Comparison of ENCODE assay signal across 1 cellular context in the genomic region with DNA sequence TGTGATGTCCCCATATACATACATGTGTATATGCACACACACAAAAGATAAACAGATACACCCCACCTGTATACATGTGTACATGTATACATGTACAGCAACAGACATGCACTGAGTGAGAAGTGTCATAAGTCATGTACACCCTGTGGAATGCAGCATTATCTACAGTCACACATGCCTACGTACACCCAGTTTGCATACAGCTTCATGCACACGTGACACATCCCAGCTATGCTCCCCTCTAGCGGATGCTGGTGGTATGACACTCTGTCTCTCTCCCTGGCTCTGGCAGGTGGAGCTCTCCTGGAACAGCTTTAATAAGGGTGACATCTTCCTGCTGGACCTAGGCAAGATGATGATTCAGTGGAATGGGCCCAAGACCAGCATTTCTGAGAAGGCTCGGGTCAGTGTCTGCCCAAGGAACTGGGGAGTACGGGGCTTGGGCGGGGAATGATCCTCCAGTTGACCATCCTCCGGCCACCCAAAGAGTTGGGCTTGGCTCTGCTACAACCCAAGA.
TF ChIP-seq lines count a peak whose summit lies in the region.

No MANE protein-coding gene starts in this region.

TF ChIP-seq in HepG2, 621 proteins besides CTCF, POLR2A, EP300 and RAD21 (continued from another document and continues in another):
- TF ChIP-seq ZBTB49 (CRISPR knock-in tag; IDR thresholded peaks at IDR 0.05; ENCODE audit: borderline replicate concordance) (no peak), CEBPG (CRISPR knock-in tag; IDR thresholded peaks at IDR 0.05) (no peak), SALL1 (CRISPR knock-in tag; IDR thresholded peaks at IDR 0.05) (peak; percentile 27; the same call in 1 of the 2 replicates), BHLHE40 (IDR thresholded peaks at IDR 0.05; ENCODE audit: low read length) (peak; percentile 94), ZBTB38 (CRISPR knock-in tag; IDR thresholded peaks at IDR 0.05) (no peak), GATAD1 (CRISPR knock-in tag; IDR thresholded peaks at IDR 0.05) (no peak), SOX6 (IDR thresholded peaks at IDR 0.05) (no peak), SOX6 (CRISPR knock-in tag; IDR thresholded peaks at IDR 0.05) (peak; percentile 43), ZBTB14 (CRISPR knock-in tag; IDR thresholded peaks at IDR 0.05) (no peak), TBX2 (CRISPR knock-in tag; IDR thresholded peaks at IDR 0.05; ENCODE audit: borderline replicate concordance) (peak; percentile 50; the same call in 1 of the 2 replicates), ZC3H13 (CRISPR knock-in tag; IDR thresholded peaks at IDR 0.05) (no peak), ZKSCAN1 (IDR thresholded peaks at IDR 0.05; ENCODE audit: low read length) (no peak), NFIB (CRISPR knock-in tag; IDR thresholded peaks at IDR 0.05; ENCODE audit: borderline replicate concordance) (no peak), ZNF563 (CRISPR knock-in tag; IDR thresholded peaks at IDR 0.05) (no peak), TAF1 (CRISPR knock-in tag; IDR thresholded peaks at IDR 0.05) (no peak), ZMAT3 (CRISPR knock-in tag; conservative IDR thresholded peaks at IDR 0.05) (no peak), ZNF225 (CRISPR knock-in tag; IDR thresholded peaks at IDR 0.05) (no peak), HHEX (CRISPR knock-in tag; IDR thresholded peaks at IDR 0.05) (no peak), JARID2 (CRISPR knock-in tag; IDR thresholded peaks at IDR 0.05; ENCODE audit: insufficient replicate concordance) (no peak), TOPORS (CRISPR knock-in tag; IDR thresholded peaks at IDR 0.05) (no peak), FIP1L1 (IDR thresholded peaks at IDR 0.05; ENCODE audit: borderline replicate concordance, insufficient read depth, low read depth, low read length) (no peak), ZIK1 (CRISPR knock-in tag; IDR thresholded peaks at IDR 0.05; ENCODE audit: borderline replicate concordance, low read depth) (no peak), MIER3 (CRISPR knock-in tag; IDR thresholded peaks at IDR 0.05; ENCODE audit: borderline replicate concordance) (0 out of 2 replicates have a peak, but pooled peaks have one; percentile 45), MAFF (IDR thresholded peaks at IDR 0.05; ENCODE audit: low read depth, low read length) (no peak), XBP1 (CRISPR knock-in tag; IDR thresholded peaks at IDR 0.05) (no peak), FOXA1 (IDR thresholded peaks at IDR 0.05) (no peak), FOXA1 (CRISPR knock-in tag; IDR thresholded peaks at IDR 0.05) (peak; percentile 27; the same call in 1 of the 2 replicates), TCF7L2 (IDR thresholded peaks at IDR 0.05; ENCODE audit: low read depth, low read length) (no peak), CBX5 (CRISPR knock-in tag; IDR thresholded peaks at IDR 0.05; ENCODE audit: borderline replicate concordance) (peak; percentile 55; the same call in 1 of the 2 replicates), ZNF839 (CRISPR knock-in tag; IDR thresholded peaks at IDR 0.05; ENCODE audit: borderline replicate concordance) (no peak), ZNF547 (CRISPR knock-in tag; IDR thresholded peaks at IDR 0.05) (no peak), ZNF234 (CRISPR knock-in tag; conservative IDR thresholded peaks at IDR 0.05) (no peak), SAP130 (CRISPR knock-in tag; IDR thresholded peaks at IDR 0.05; ENCODE audit: low read depth) (peak; percentile 44; the same call in 1 of the 2 replicates), ZNF558 (CRISPR knock-in tag; IDR thresholded peaks at IDR 0.05; ENCODE audit: borderline replicate concordance) (no peak), PAF1 (CRISPR knock-in tag; IDR thresholded peaks at IDR 0.05) (no peak), THAP11 (CRISPR knock-in tag; IDR thresholded peaks at IDR 0.05) (peak; percentile 17; the same call in 1 of the 2 replicates), HOXA3 (CRISPR knock-in tag; IDR thresholded peaks at IDR 0.05) (0 out of 2 replicates have a peak, but pooled peaks have one; percentile 14), PHB2 (IDR thresholded peaks at IDR 0.05; ENCODE audit: partially characterized antibody) (no peak), NFKB2 (CRISPR knock-in tag; IDR thresholded peaks at IDR 0.05; ENCODE audit: borderline replicate concordance) (no peak), ZNF652 (CRISPR knock-in tag; IDR thresholded peaks at IDR 0.05; ENCODE audit: borderline replicate concordance, low read depth) (no peak)
- TF ChIP-seq, protein P1, sequence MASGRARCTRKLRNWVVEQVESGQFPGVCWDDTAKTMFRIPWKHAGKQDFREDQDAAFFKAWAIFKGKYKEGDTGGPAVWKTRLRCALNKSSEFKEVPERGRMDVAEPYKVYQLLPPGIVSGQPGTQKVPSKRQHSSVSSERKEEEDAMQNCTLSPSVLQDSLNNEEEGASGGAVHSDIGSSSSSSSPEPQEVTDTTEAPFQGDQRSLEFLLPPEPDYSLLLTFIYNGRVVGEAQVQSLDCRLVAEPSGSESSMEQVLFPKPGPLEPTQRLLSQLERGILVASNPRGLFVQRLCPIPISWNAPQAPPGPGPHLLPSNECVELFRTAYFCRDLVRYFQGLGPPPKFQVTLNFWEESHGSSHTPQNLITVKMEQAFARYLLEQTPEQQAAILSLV (CRISPR knock-in tag; IDR thresholded peaks at IDR 0.05; ENCODE audit: borderline replicate concordance) = no peak
- TF ChIP-seq, protein P2, sequence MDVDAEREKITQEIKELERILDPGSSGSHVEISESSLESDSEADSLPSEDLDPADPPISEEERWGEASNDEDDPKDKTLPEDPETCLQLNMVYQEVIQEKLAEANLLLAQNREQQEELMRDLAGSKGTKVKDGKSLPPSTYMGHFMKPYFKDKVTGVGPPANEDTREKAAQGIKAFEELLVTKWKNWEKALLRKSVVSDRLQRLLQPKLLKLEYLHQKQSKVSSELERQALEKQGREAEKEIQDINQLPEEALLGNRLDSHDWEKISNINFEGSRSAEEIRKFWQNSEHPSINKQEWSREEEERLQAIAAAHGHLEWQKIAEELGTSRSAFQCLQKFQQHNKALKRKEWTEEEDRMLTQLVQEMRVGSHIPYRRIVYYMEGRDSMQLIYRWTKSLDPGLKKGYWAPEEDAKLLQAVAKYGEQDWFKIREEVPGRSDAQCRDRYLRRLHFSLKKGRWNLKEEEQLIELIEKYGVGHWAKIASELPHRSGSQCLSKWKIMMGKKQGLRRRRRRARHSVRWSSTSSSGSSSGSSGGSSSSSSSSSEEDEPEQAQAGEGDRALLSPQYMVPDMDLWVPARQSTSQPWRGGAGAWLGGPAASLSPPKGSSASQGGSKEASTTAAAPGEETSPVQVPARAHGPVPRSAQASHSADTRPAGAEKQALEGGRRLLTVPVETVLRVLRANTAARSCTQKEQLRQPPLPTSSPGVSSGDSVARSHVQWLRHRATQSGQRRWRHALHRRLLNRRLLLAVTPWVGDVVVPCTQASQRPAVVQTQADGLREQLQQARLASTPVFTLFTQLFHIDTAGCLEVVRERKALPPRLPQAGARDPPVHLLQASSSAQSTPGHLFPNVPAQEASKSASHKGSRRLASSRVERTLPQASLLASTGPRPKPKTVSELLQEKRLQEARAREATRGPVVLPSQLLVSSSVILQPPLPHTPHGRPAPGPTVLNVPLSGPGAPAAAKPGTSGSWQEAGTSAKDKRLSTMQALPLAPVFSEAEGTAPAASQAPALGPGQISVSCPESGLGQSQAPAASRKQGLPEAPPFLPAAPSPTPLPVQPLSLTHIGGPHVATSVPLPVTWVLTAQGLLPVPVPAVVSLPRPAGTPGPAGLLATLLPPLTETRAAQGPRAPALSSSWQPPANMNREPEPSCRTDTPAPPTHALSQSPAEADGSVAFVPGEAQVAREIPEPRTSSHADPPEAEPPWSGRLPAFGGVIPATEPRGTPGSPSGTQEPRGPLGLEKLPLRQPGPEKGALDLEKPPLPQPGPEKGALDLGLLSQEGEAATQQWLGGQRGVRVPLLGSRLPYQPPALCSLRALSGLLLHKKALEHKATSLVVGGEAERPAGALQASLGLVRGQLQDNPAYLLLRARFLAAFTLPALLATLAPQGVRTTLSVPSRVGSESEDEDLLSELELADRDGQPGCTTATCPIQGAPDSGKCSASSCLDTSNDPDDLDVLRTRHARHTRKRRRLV (CRISPR knock-in tag; IDR thresholded peaks at IDR 0.05) = no peak
- TF ChIP-seq, protein P3, sequence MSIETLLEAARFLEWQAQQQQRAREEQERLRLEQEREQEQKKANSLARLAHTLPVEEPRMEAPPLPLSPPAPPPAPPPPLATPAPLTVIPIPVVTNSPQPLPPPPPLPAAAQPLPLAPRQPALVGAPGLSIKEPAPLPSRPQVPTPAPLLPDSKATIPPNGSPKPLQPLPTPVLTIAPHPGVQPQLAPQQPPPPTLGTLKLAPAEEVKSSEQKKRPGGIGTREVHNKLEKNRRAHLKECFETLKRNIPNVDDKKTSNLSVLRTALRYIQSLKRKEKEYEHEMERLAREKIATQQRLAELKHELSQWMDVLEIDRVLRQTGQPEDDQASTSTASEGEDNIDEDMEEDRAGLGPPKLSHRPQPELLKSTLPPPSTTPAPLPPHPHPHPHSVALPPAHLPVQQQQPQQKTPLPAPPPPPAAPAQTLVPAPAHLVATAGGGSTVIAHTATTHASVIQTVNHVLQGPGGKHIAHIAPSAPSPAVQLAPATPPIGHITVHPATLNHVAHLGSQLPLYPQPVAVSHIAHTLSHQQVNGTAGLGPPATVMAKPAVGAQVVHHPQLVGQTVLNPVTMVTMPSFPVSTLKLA (IDR thresholded peaks at IDR 0.05) = peak; percentile 78
- TF ChIP-seq, protein P4, sequence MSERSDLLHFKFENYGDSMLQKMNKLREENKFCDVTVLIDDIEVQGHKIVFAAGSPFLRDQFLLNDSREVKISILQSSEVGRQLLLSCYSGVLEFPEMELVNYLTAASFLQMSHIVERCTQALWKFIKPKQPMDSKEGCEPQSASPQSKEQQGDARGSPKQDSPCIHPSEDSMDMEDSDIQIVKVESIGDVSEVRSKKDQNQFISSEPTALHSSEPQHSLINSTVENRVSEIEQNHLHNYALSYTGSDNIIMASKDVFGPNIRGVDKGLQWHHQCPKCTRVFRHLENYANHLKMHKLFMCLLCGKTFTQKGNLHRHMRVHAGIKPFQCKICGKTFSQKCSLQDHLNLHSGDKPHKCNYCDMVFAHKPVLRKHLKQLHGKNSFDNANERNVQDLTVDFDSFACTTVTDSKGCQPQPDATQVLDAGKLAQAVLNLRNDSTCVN (CRISPR knock-in tag; IDR thresholded peaks at IDR 0.05; ENCODE audit: borderline replicate concordance) = no peak
- TF ChIP-seq, protein P5, sequence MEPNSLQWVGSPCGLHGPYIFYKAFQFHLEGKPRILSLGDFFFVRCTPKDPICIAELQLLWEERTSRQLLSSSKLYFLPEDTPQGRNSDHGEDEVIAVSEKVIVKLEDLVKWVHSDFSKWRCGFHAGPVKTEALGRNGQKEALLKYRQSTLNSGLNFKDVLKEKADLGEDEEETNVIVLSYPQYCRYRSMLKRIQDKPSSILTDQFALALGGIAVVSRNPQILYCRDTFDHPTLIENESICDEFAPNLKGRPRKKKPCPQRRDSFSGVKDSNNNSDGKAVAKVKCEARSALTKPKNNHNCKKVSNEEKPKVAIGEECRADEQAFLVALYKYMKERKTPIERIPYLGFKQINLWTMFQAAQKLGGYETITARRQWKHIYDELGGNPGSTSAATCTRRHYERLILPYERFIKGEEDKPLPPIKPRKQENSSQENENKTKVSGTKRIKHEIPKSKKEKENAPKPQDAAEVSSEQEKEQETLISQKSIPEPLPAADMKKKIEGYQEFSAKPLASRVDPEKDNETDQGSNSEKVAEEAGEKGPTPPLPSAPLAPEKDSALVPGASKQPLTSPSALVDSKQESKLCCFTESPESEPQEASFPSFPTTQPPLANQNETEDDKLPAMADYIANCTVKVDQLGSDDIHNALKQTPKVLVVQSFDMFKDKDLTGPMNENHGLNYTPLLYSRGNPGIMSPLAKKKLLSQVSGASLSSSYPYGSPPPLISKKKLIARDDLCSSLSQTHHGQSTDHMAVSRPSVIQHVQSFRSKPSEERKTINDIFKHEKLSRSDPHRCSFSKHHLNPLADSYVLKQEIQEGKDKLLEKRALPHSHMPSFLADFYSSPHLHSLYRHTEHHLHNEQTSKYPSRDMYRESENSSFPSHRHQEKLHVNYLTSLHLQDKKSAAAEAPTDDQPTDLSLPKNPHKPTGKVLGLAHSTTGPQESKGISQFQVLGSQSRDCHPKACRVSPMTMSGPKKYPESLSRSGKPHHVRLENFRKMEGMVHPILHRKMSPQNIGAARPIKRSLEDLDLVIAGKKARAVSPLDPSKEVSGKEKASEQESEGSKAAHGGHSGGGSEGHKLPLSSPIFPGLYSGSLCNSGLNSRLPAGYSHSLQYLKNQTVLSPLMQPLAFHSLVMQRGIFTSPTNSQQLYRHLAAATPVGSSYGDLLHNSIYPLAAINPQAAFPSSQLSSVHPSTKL (CRISPR knock-in tag; IDR thresholded peaks at IDR 0.05) = peak; percentile 49; the same call in 1 of the 2 replicates
- TF ChIP-seq, protein P6, sequence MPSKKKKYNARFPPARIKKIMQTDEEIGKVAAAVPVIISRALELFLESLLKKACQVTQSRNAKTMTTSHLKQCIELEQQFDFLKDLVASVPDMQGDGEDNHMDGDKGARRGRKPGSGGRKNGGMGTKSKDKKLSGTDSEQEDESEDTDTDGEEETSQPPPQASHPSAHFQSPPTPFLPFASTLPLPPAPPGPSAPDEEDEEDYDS (CRISPR knock-in tag; IDR thresholded peaks at IDR 0.05) = no peak
